ENCODE assay signal across 1 cellular context in genomic region chr15:74406992-74407705, GRCh38.
TF ChIP-seq lines count a peak whose summit lies in the region.

No MANE protein-coding gene starts in this region.

TF ChIP-seq in WTC11, 78 proteins besides CTCF, POLR2A, EP300 and RAD21 (continued from another document):
- TF ChIP-seq ZNF281 (CRISPR knock-in tag; IDR thresholded peaks at IDR 0.05) (no peak), ATF3 (CRISPR knock-in tag; conservative IDR thresholded peaks at IDR 0.05) (no peak), JUN (CRISPR knock-in tag; IDR thresholded peaks at IDR 0.05) (no peak), E2F1 (CRISPR knock-in tag; IDR thresholded peaks at IDR 0.05) (no peak), ZSCAN18 (CRISPR knock-in tag; IDR thresholded peaks at IDR 0.05) (no peak), ELF4 (CRISPR knock-in tag; IDR thresholded peaks at IDR 0.05; ENCODE audit: low read depth) (no peak), IRF1 (CRISPR knock-in tag; IDR thresholded peaks at IDR 0.05) (no peak), ERG (CRISPR knock-in tag; IDR thresholded peaks at IDR 0.05) (no peak), TEAD1 (CRISPR knock-in tag; IDR thresholded peaks at IDR 0.05) (no peak), ZNF532 (CRISPR knock-in tag; IDR thresholded peaks at IDR 0.05; ENCODE audit: borderline replicate concordance) (no peak), E2F4 (CRISPR knock-in tag; IDR thresholded peaks at IDR 0.05; ENCODE audit: borderline replicate concordance, low read depth) (no peak)
